22 cellular contexts compared by ENCODE assay signal in genomic region chr10:35843524-35844171, GRCh38.
DNase-seq lines count a peak whose midpoint lies in the region; ATAC-seq and TF ChIP-seq lines count a peak whose summit lies in the region.
"Had no signal": no experiment of that assay in that cellular context is flagged by ENCODE, and none has a peak within 500 bp of the region (broad histone marks: within the 10 kb centered on the region; RNA-seq: fewer than 3 reads in every experiment).

No MANE protein-coding gene starts in this region.

- H3K4me3 Mint-ChIP-seq in natural killer cell treated with Interleukin-12 subunit alpha and Interleukin-12 subunit beta and Interleukin-15 and Interleukin-18, amount 100 ng/mL, for 72 hours, result no peak overlapping the region
- no peak overlapping the region for H3K4me3 Mint-ChIP-seq in natural killer cell
- peak overlapping the region; percentile 12 for H3K4me3 Mint-ChIP-seq in nephron progenitor cell
- no peak overlapping the region for H3K4me3 Mint-ChIP-seq in effector memory CD8-positive, alpha-beta T cell
- H3K4me3 Mint-ChIP-seq: activated naive CD8-positive, alpha-beta T cell treated with anti-CD3 and anti-CD28 coated beads for 36 hours; stimulated activated memory B cell treated with anti-CD40 and anti-IgM and Interleukin-4, amounts not matched to agents 10 μg/mL and 1 μg/mL and 100 μg/mL, for 72 hours; T-helper 2 cell treated with Interferon-gamma antibody and Interleukin-4, amounts not matched to agents 5 μg/mL and 100 μg/mL, for 36 hours had no signal

- intact Hi-C loops in natural killer cell (cut with micrococcal nuclease), result no loop called here
- intact Hi-C loops in heart left ventricle (cut with DNase I), result no loop called here

- DNase-seq in natural killer cell treated with Interleukin-12 subunit alpha and Interleukin-12 subunit beta and Interleukin-15 and Interleukin-18, amount 100 ng/mL, for 72 hours (ENCODE audit: low spot score), result no peak
- DNase-seq in natural killer cell (no peak), heart left ventricle (peak in 3 of 5 donors; percentile 32 to 48 (median 47)), nephron progenitor cell (peak; percentile 65), HT-29 (ENCODE audit: low spot score) (no peak), NCI-H1694 (lab: John Stamatoyannopoulos, UW) (no peak)
- DNase-seq in stimulated activated naive CD8-positive, alpha-beta T cell treated with anti-CD3 and anti-CD28 coated beads, Interleukin-15, Interleukin-2, amounts not matched to agents 100 U/mL and 50 U/mL, for 24 hours, result no peak
- DNase-seq in effector memory CD8-positive, alpha-beta T cell, result no peak
- DNase-seq: activated naive CD8-positive, alpha-beta T cell treated with anti-CD3 and anti-CD28 coated beads for 36 hours; caudate nucleus; DMS 273 treated with DMSO at 0.1 percent for 48 hours; foreskin fibroblast; NCI-H1417; NCI-H2171 treated with DMSO at 0.1 percent for 48 hours; NCI-H69; stimulated activated CD4-positive, alpha-beta T cell treated with anti-CD3 and anti-CD28 coated beads, Interleukin-15, amount 100 ng/mL, for 24 hours had no signal

- no peak overlapping the region for H3K27ac ChIP-seq in heart left ventricle
- H3K27ac ChIP-seq: C4-2B, psoas muscle, tibial nerve had no signal

- H3K4me1 ChIP-seq in heart left ventricle, result peaks cover 0 to 16% (median 7%) of the 10 kb centered on the region in 12 donors
- H3K4me1 ChIP-seq: psoas muscle had no signal

- no peaks in the 10 kb centered on the region for H3K4me1 Mint-ChIP-seq in natural killer cell treated with Interleukin-12 subunit alpha and Interleukin-12 subunit beta and Interleukin-15 and Interleukin-18, amount 100 ng/mL, for 72 hours (ENCODE audit: low read depth in 2 of 2)
- H3K4me1 Mint-ChIP-seq in natural killer cell, result no peaks in the 10 kb centered on the region
- peaks cover 56% of the 10 kb centered on the region for H3K4me1 Mint-ChIP-seq in nephron progenitor cell
- no peaks in the 10 kb centered on the region for H3K4me1 Mint-ChIP-seq in effector memory CD8-positive, alpha-beta T cell (ENCODE audit: low read depth in 2 of 2)
- H3K4me1 Mint-ChIP-seq: activated naive CD8-positive, alpha-beta T cell treated with anti-CD3 and anti-CD28 coated beads for 36 hours; stimulated activated memory B cell treated with anti-CD40 and anti-IgM and Interleukin-4, amounts not matched to agents 10 μg/mL and 1 μg/mL and 100 μg/mL, for 72 hours had no signal

- H3K4me3 ChIP-seq in heart left ventricle, result no peak overlapping the region
- H3K4me3 ChIP-seq: psoas muscle, tibial nerve had no signal

- no peaks in the 10 kb centered on the region for H3K36me3 ChIP-seq in heart left ventricle
- H3K36me3 ChIP-seq: tibial nerve had no signal

- no peak for TF ChIP-seq CTCF in natural killer cell (IDR thresholded peaks at IDR 0.05)
- peak in 1 of 12 donors; percentile 4 for TF ChIP-seq CTCF in heart left ventricle (IDR thresholded peaks at IDR 0.05)
- no peak for TF ChIP-seq CTCF in nephron progenitor cell (IDR thresholded peaks at IDR 0.05)

- no peaks in the 10 kb centered on the region for H3K27me3 Mint-ChIP-seq in natural killer cell treated with Interleukin-12 subunit alpha and Interleukin-12 subunit beta and Interleukin-15 and Interleukin-18, amount 100 ng/mL, for 72 hours
- H3K27me3 Mint-ChIP-seq in natural killer cell (ENCODE audit: low read depth in 2 of 2) (no peaks in the 10 kb centered on the region), nephron progenitor cell (ENCODE audit: low read depth, poor library complexity) (no peaks in the 10 kb centered on the region)
- H3K27me3 Mint-ChIP-seq in effector memory CD8-positive, alpha-beta T cell, result no peaks in the 10 kb centered on the region
- H3K27me3 Mint-ChIP-seq: activated naive CD8-positive, alpha-beta T cell treated with anti-CD3 and anti-CD28 coated beads for 36 hours; stimulated activated memory B cell treated with anti-CD40 and anti-IgM and Interleukin-4, amounts not matched to agents 10 μg/mL and 1 μg/mL and 100 μg/mL, for 72 hours had no signal

- H3K27ac Mint-ChIP-seq in natural killer cell treated with Interleukin-12 subunit alpha and Interleukin-12 subunit beta and Interleukin-15 and Interleukin-18, amount 100 ng/mL, for 72 hours, result no peak overlapping the region
- H3K27ac Mint-ChIP-seq in natural killer cell, result no peak overlapping the region
- peak overlapping the region; percentile 81 for H3K27ac Mint-ChIP-seq in nephron progenitor cell
- H3K27ac Mint-ChIP-seq in effector memory CD8-positive, alpha-beta T cell, result no peak overlapping the region
- H3K27ac Mint-ChIP-seq: activated naive CD8-positive, alpha-beta T cell treated with anti-CD3 and anti-CD28 coated beads for 36 hours; stimulated activated memory B cell treated with anti-CD40 and anti-IgM and Interleukin-4, amounts not matched to agents 10 μg/mL and 1 μg/mL and 100 μg/mL, for 72 hours; T-helper 2 cell treated with Interferon-gamma antibody and Interleukin-4, amounts not matched to agents 5 μg/mL and 100 μg/mL, for 36 hours had no signal

- peak; percentile 24 to 43 for ATAC-seq in natural killer cell treated with Interleukin-12 subunit alpha and Interleukin-12 subunit beta and Interleukin-15 and Interleukin-18, amount 100 ng/mL, for 72 hours
- ATAC-seq in natural killer cell (no peak), heart left ventricle (peak; percentile 55 to 93 (median 74))
- ATAC-seq in stimulated activated naive CD8-positive, alpha-beta T cell treated with anti-CD3 and anti-CD28 coated beads, Interleukin-15, Interleukin-2, amounts not matched to agents 100 U/mL and 50 U/mL, for 24 hours, result no peak
- no peak for ATAC-seq in effector memory CD8-positive, alpha-beta T cell (replicated peaks)
- ATAC-seq: activated CD4-positive, CD25-positive, alpha-beta regulatory T cell treated with anti-CD3 and anti-CD28 coated beads, Interleukin-2, amount 50 U/mL, for 24 hours; stimulated activated memory B cell treated with anti-CD40 and anti-IgM and Interleukin-4, amounts not matched to agents 10 μg/mL and 1 μg/mL and 100 μg/mL, for 72 hours had no signal

- H3K9me3 Mint-ChIP-seq in natural killer cell treated with Interleukin-12 subunit alpha and Interleukin-12 subunit beta and Interleukin-15 and Interleukin-18, amount 100 ng/mL, for 72 hours, result no peaks in the 10 kb centered on the region
- peaks cover 3 to 6% of the 10 kb centered on the region in 2 donors for H3K9me3 Mint-ChIP-seq in natural killer cell
- H3K9me3 Mint-ChIP-seq in nephron progenitor cell, result peaks cover 38% of the 10 kb centered on the region
- H3K9me3 Mint-ChIP-seq in effector memory CD8-positive, alpha-beta T cell, result peaks cover 3 to 6% of the 10 kb centered on the region in 2 donors
- H3K9me3 Mint-ChIP-seq: T-helper 2 cell treated with Interferon-gamma antibody and Interleukin-4, amounts not matched to agents 5 μg/mL and 100 μg/mL, for 36 hours had no signal

- no peak for TF ChIP-seq POLR2A in heart left ventricle (IDR thresholded peaks at IDR 0.05)

- H3K27me3 ChIP-seq in heart left ventricle, result no peaks in the 10 kb centered on the region
- H3K27me3 ChIP-seq: tibial nerve had no signal

- 13 to 25% (median 18%) methylated on average over 13 of the region's 13 CpGs for WGBS in heart left ventricle, 4 donors

- no peaks in the 10 kb centered on the region for H3K36me3 Mint-ChIP-seq in natural killer cell treated with Interleukin-12 subunit alpha and Interleukin-12 subunit beta and Interleukin-15 and Interleukin-18, amount 100 ng/mL, for 72 hours
- no peaks in the 10 kb centered on the region for H3K36me3 Mint-ChIP-seq in natural killer cell
- H3K36me3 Mint-ChIP-seq in nephron progenitor cell (ENCODE audit: low read depth), result peaks cover 23% of the 10 kb centered on the region
- no peaks in the 10 kb centered on the region for H3K36me3 Mint-ChIP-seq in effector memory CD8-positive, alpha-beta T cell (ENCODE audit: insufficient read depth)
- H3K36me3 Mint-ChIP-seq: activated naive CD8-positive, alpha-beta T cell treated with anti-CD3 and anti-CD28 coated beads for 36 hours; stimulated activated memory B cell treated with anti-CD40 and anti-IgM and Interleukin-4, amounts not matched to agents 10 μg/mL and 1 μg/mL and 100 μg/mL, for 72 hours had no signal

- peaks cover 0 to 30% (median 12%) of the 10 kb centered on the region in 12 donors for H3K9me3 ChIP-seq in heart left ventricle

Comparison
In these comparisons a context has a peak if more than half of its experiments do, and no peak if none do; other contexts are left out.
1. ATAC-seq: peak in natural killer cell treated with Interleukin-12 subunit alpha and Interleukin-12 subunit beta and Interleukin-15 and Interleukin-18, amount 100 ng/mL, for 72 hours (2 of 2) and heart left ventricle (4 of 4); none in natural killer cell (0 of 3), stimulated activated naive CD8-positive, alpha-beta T cell treated with anti-CD3 and anti-CD28 coated beads, Interleukin-15, Interleukin-2, amounts not matched to agents 100 U/mL and 50 U/mL, for 24 hours (single experiment) and effector memory CD8-positive, alpha-beta T cell (single experiment).
2. DNase-seq: peak in heart left ventricle (3 of 5) and nephron progenitor cell (single experiment); none in natural killer cell treated with Interleukin-12 subunit alpha and Interleukin-12 subunit beta and Interleukin-15 and Interleukin-18, amount 100 ng/mL, for 72 hours (single experiment), natural killer cell (single experiment), stimulated activated naive CD8-positive, alpha-beta T cell treated with anti-CD3 and anti-CD28 coated beads, Interleukin-15, Interleukin-2, amounts not matched to agents 100 U/mL and 50 U/mL, for 24 hours (single experiment), effector memory CD8-positive, alpha-beta T cell (0 of 3), HT-29 (single experiment) and NCI-H1694 (single experiment).